In the genomic region with DNA sequence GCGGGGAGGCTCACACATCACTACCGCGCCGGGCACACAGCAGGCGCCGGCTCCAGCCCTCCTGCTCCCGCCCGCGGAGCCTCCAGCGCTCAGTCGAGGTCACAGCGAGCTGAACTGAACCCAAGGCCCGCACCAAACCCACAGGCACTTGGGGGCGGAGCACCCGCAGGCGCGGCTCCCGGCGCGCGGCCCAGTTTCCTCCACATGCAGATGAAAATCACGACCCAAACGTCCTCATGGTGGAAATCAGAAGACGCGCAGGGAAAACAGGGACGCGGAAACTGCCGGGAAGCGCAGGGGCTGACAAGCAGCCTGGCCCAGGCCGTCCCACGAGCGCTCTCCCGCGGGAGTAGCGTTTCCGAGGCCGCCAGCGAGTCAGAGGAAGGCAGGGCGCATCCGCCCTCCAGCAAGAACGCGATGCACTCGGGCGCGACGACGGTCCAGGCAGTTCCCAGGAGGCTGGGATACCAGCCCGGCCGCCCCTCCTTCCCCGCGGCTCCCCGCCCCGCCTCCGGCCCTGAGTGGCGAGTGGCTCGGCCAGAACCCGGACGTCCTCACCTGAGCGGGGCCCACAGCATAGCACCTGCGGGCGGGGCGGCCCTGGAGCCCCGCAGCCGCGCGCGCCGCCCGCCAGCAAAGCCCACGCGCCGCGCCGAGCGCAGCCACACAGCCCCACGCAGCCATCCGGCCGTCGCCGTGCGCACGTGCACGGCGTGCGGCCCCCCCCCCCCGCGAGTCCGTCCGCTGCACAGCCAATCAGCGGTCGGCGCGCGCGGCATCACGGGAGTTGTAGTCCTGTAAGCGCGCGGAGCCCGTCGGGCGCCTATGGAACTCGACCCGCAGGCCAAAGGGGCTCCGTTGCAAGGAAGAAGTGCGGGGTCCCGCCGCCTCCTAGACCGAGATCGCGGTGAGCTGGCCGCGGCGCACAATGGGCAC, we compare ENCODE assay signal across 8 cellular contexts. TPM values are rescaled to one million over a fixed set of nuclear protein-coding genes. Genes with fewer than 3 reads are reported as not detected.
A peak's percentile ranks its signal among the peaks of the same experiment; 100 is the strongest.
DNase-seq lines count a peak whose midpoint lies in the region; ATAC-seq, FAIRE-seq and TF ChIP-seq lines count a peak whose summit lies in the region.

HDHD5 (minus strand) TSS at position 710 of the 936 bp plus-strand sequence; CDS start at position 684, 26 bp downstream.

- FAIRE-seq in H54 (lab: Jason Lieb, UNC): no peak

- peaks cover 19% of the 10 kb centered on the region for H3K4me1 Mint-ChIP-seq in neural crest cell
- H3K4me1 Mint-ChIP-seq in stimulated activated naive CD8-positive, alpha-beta T cell treated with anti-CD3 and anti-CD28 coated beads, Interleukin-15, amount 100 ng/mL, for 72 hours: peaks cover 50% of the 10 kb centered on the region

- no peaks in the 10 kb centered on the region for H3K9me3 Mint-ChIP-seq in neural crest cell
- H3K9me3 Mint-ChIP-seq in stimulated activated naive CD8-positive, alpha-beta T cell treated with anti-CD3 and anti-CD28 coated beads, Interleukin-15, amount 100 ng/mL, for 72 hours: no peaks in the 10 kb centered on the region

- peak; percentile 91 for DNase-seq in EH (ENCODE audit: low read depth)
- peak; percentile 80 for DNase-seq in H54 (ENCODE audit: insufficient read length, low spot score)
- peak; percentile 82 for DNase-seq in M059J (ENCODE audit: low read depth)
- DNase-seq in SHP77 treated with DMSO at 0.1 percent for 48 hours (lab: John Stamatoyannopoulos, UW): peak; percentile 45
- DNase-seq in activated gamma-delta T cell treated with Interleukin-2 at 50 U/mL for 16 hours: peak; percentile 86
- DNase-seq in fibroblast of villous mesenchyme (ENCODE audit: low read depth): peak; percentile 87
- DNase-seq in neural crest cell (ENCODE audit: low read depth, low spot score): peak; percentile 79
- DNase-seq in stimulated activated naive CD8-positive, alpha-beta T cell treated with anti-CD3 and anti-CD28 coated beads, Interleukin-15, amount 100 ng/mL, for 72 hours: peak; percentile 76 to 85

- TF ChIP-seq CTCF in fibroblast of villous mesenchyme (IDR thresholded peaks at IDR 0.05; ENCODE audit: insufficient read depth, low read depth, low read length) (no peak), neural crest cell (conservative IDR thresholded peaks at IDR 0.05) (no peak)

- peak; percentile 90 for ATAC-seq in stimulated activated naive CD8-positive, alpha-beta T cell treated with anti-CD3 and anti-CD28 coated beads, Interleukin-15, amount 100 ng/mL, for 72 hours

- peak within 1 kb of the TSS; percentile 72 for H3K4me3 ChIP-seq in fibroblast of villous mesenchyme (ENCODE audit: low read depth, low read length)

- TF ChIP-seq POLR2A in H54 (IDR thresholded peaks at IDR 0.05; ENCODE audit: low read depth, low read length): peak; percentile 36; the same call in 1 of the 2 replicates

- H3K27me3 Mint-ChIP-seq in neural crest cell (ENCODE audit: low read depth): no peaks in the 10 kb centered on the region
- no peaks in the 10 kb centered on the region for H3K27me3 Mint-ChIP-seq in stimulated activated naive CD8-positive, alpha-beta T cell treated with anti-CD3 and anti-CD28 coated beads, Interleukin-15, amount 100 ng/mL, for 72 hours

- H3K4me3 Mint-ChIP-seq in neural crest cell: peak within 1 kb of the TSS; percentile 91
- peak within 1 kb of the TSS; percentile 84 to 95 for H3K4me3 Mint-ChIP-seq in stimulated activated naive CD8-positive, alpha-beta T cell treated with anti-CD3 and anti-CD28 coated beads, Interleukin-15, amount 100 ng/mL, for 72 hours

- no peaks in the 10 kb centered on the region for H3K36me3 Mint-ChIP-seq in neural crest cell (ENCODE audit: low read depth)

- peak within 1 kb of the TSS; percentile 93 for H3K27ac Mint-ChIP-seq in neural crest cell (ENCODE audit: unreplicated experiment)
- H3K27ac Mint-ChIP-seq in stimulated activated naive CD8-positive, alpha-beta T cell treated with anti-CD3 and anti-CD28 coated beads, Interleukin-15, amount 100 ng/mL, for 72 hours: peak within 1 kb of the TSS; percentile 90 to 93

RNA-seq across cellular contexts. Expression of gene HDHD5, which starts in this region (rescaled TPM):
- total RNA-seq in M059J (2014; rRNA removed; shearing (Covaris generic)): 30.8 and 32.1 TPM in 2 replicates
- total RNA-seq in fibroblast of villous mesenchyme: 24.2 and 28.7 TPM in 2 replicates
- total RNA-seq in neural crest cell: 48.2 and 50.8 TPM in 2 replicates

Comparison
In these comparisons a context has a peak if more than half of its experiments do, and no peak if none do; other contexts are left out.
1. Peak in every context shown above with its lines: DNase-seq, ATAC-seq and H3K4me3 ChIP-seq.